In the genomic region with DNA sequence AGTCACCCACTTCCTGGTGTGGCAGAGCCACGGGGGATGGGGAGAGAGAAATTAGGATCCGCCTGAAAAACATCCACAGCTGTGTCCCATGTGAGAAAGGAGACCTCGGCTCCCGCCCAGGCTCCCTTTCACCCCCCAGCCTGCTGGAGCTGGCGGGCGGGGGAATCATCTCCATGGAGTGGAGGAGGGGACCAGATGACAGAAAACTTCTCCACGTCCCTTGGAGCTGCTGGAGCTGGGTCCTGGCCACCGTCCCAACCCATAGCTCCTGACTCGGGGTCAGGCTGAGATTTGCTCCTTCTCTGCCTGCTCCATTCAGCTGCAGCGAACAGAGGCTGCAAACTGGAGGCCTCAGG, we compare ENCODE assay signal across 10 cellular contexts.
DNase-seq lines count a peak whose midpoint lies in the region; ATAC-seq, FAIRE-seq and TF ChIP-seq lines count a peak whose summit lies in the region.
"Had no signal": no experiment of that assay in that cellular context is flagged by ENCODE, and none has a peak within 500 bp of the region (broad histone marks: within the 10 kb centered on the region; RNA-seq: fewer than 3 reads in every experiment).

No MANE protein-coding gene starts in this region.

- peak overlapping the region; percentile 54 for H3K9ac ChIP-seq in IMR-90 (ENCODE audit: low read depth, low read length)
- H3K9ac ChIP-seq in H1 (replicated peaks in 1 of 4; ENCODE audit: extremely low read depth in 1 of 4, low read depth in 3 of 4, low read length in 3 of 4): no peak overlapping the region
- no peak overlapping the region for H3K9ac ChIP-seq in Karpas-422 (ENCODE audit: low read length)

- peak overlapping the region; percentile 90 to 94 for H4K8ac ChIP-seq in IMR-90 (ENCODE audit: low read depth in 2 of 2, low read length in 2 of 2)
- no peak overlapping the region for H4K8ac ChIP-seq in H1 (ENCODE audit: extremely low read depth, insufficient read depth, low read length)

- H4K5ac ChIP-seq in IMR-90 (ENCODE audit: low read depth, low read length) (peak overlapping the region; percentile 73), H1 (ENCODE audit: insufficient read length, low read depth, low read length) (no peak overlapping the region)

- H4K20me1 ChIP-seq in IMR-90 (ENCODE audit: insufficient read depth, low read length): no peaks in the 10 kb centered on the region
- no peaks in the 10 kb centered on the region for H4K20me1 ChIP-seq in H1 (replicated peaks in 1 of 2; ENCODE audit: control insufficient read depth in 1 of 2, insufficient read depth in 2 of 2, low read length in 2 of 2)
- no peaks in the 10 kb centered on the region for H4K20me1 ChIP-seq in Karpas-422 (ENCODE audit: insufficient read depth, low read depth, low read length)

- 0 out of 2 replicates have a peak overlapping the region, but pooled peaks have one; percentile 9 for H2BK12ac ChIP-seq in H1 (ENCODE audit: low read depth, low read length)

- BruUV-seq in IMR-90 (replicated peaks; lab: Mats Ljungman, UMichigan): no TSS peak

- peak; percentile 8 for ATAC-seq in IMR-90 (ENCODE audit: low read depth)

- peak; percentile 91 for DNase-seq in IMR-90
- no peak for DNase-seq in H1 (ENCODE audit: low read depth in 1 of 2, low spot score in 2 of 2)
- peak; percentile 67 to 94 for DNase-seq in lower leg skin (ENCODE audit: low spot score in 2 of 2)
- peak; percentile 79 for DNase-seq in testis
- no peak for DNase-seq in NCI-H510A (lab: John Stamatoyannopoulos, UW)
- DNase-seq in superior temporal gyrus (ENCODE audit: extremely low spot score): no peak
- no peak for DNase-seq in Karpas-422
- no peak for DNase-seq in MV-4-11 (lab: John Stamatoyannopoulos, UW)
- DNase-seq: activated T-cell treated with anti-CD3 and anti-CD28 coated beads, Interleukin-2, amount 50 U/mL, for 24 hours had no signal

- H4K91ac ChIP-seq in IMR-90 (ENCODE audit: insufficient read depth, low read depth, low read length): peak overlapping the region; percentile 100
- H4K91ac ChIP-seq in H1 (replicated peaks; ENCODE audit: insufficient read length, low read length): no peak overlapping the region

- H3K4me3 ChIP-seq in IMR-90 (ENCODE audit: insufficient read depth, low read depth, low read length): no peak overlapping the region
- no peak overlapping the region for H3K4me3 ChIP-seq in H1 (ENCODE audit: extremely low read depth in 1 of 4, insufficient read depth in 2 of 4, low read depth in 3 of 4, low read length in 4 of 4)
- H3K4me3 ChIP-seq in lower leg skin (ENCODE audit: low read depth, poor library complexity, severe bottlenecking): no peak overlapping the region
- no peak overlapping the region for H3K4me3 ChIP-seq in testis
- H3K4me3 ChIP-seq in Karpas-422 (ENCODE audit: low read length): no peak overlapping the region

- H3K9me3 ChIP-seq in IMR-90 (ENCODE audit: control insufficient read depth, insufficient read depth, low read length) (no peaks in the 10 kb centered on the region), H1 (ENCODE audit: insufficient read depth in 2 of 2, low read depth in 1 of 2, low read length in 1 of 2) (no peaks in the 10 kb centered on the region), testis (no peaks in the 10 kb centered on the region), Karpas-422 (ENCODE audit: low read length) (no peaks in the 10 kb centered on the region)

- peak; percentile 9; the same call in 1 of the 2 replicates for TF ChIP-seq POLR2A in IMR-90 (IDR thresholded peaks at IDR 0.05; ENCODE audit: low read depth, low read length)
- no peak for TF ChIP-seq POLR2A in H1 (IDR thresholded peaks at IDR 0.05; ENCODE audit: control extremely low read depth in 1 of 2, low read depth in 2 of 2, low read length in 2 of 2)
- no peak for TF ChIP-seq POLR2A in lower leg skin (IDR thresholded peaks at IDR 0.05)
- no peak for TF ChIP-seq POLR2A in testis (IDR thresholded peaks at IDR 0.05)

- no peak for TF ChIP-seq EP300 in H1 (IDR thresholded peaks at IDR 0.05; ENCODE audit: borderline replicate concordance in 1 of 2, low read depth in 2 of 2, low read length in 2 of 2)

- no peaks in the 10 kb centered on the region for H3K9me2 ChIP-seq in Karpas-422 (replicated peaks; ENCODE audit: insufficient read depth, low read length)

- intact Hi-C loops in IMR-90 (cut with micrococcal nuclease) (loop anchor here (2.0 kb wide), 1 partner anchor 18 kb away; no protein-coding TSS in a partner anchor), lower leg skin (cut with DNase I; ENCODE audit: low total_unique reads) (no loop called here), testis (cut with DNase I; ENCODE audit: low total_unique reads) (no loop called here)

- H3K79me2 ChIP-seq in H1 (ENCODE audit: control insufficient read depth in 1 of 2, insufficient read depth in 2 of 2, low read length in 2 of 2) (no peaks in the 10 kb centered on the region), Karpas-422 (ENCODE audit: low read length) (no peaks in the 10 kb centered on the region)

- peak overlapping the region; percentile 99 for H2BK20ac ChIP-seq in IMR-90 (ENCODE audit: low read depth, low read length)
- H2BK20ac ChIP-seq in H1 (ENCODE audit: low read length): no peak overlapping the region

- in situ Hi-C loops in IMR-90 (cut with MboI; ENCODE audit: low sequenced_read_pairs): no loop called here

- H3K23ac ChIP-seq in IMR-90 (ENCODE audit: low read depth, low read length): peak overlapping the region; percentile 89
- no peak overlapping the region for H3K23ac ChIP-seq in H1 (ENCODE audit: insufficient read length)

- POLR2A ChIA-PET in IMR-90 (lab: Charles Lee; ENCODE audit: unreplicated experiment) (interaction anchor here (0.9 to 2.1 kb wide), 2 partner anchors 12 to 19 kb away, joined by 3 to 10 read pairs; no protein-coding TSS in a partner anchor), H1 (lab: Charles Lee; ENCODE audit: partially characterized antibody) (interaction anchor here (2.2 kb wide), 1 partner anchor 9 kb away, joined by 4 read pairs; no protein-coding TSS in a partner anchor)

- H3K4ac ChIP-seq in IMR-90 (ENCODE audit: low read depth, low read length): peak overlapping the region; percentile 99
- no peak overlapping the region for H3K4ac ChIP-seq in H1 (replicated peaks; ENCODE audit: insufficient read length, low read depth, low read length)

- no peak for TF ChIP-seq CTCF in IMR-90 (conservative IDR thresholded peaks at IDR 0.05; ENCODE audit: low read depth, low read length)
- TF ChIP-seq CTCF in H1 (IDR thresholded peaks at IDR 0.05; ENCODE audit: control extremely low read depth in 1 of 3, insufficient read depth in 1 of 3, low read depth in 1 of 3, low read length in 3 of 3): no peak
- TF ChIP-seq CTCF in lower leg skin (IDR thresholded peaks at IDR 0.05): no peak
- TF ChIP-seq CTCF in testis (IDR thresholded peaks at IDR 0.05): no peak

- TF ChIP-seq RAD21 in IMR-90 (IDR thresholded peaks at IDR 0.05; ENCODE audit: low read length) (no peak), H1 (IDR thresholded peaks at IDR 0.05 in 1 of 2, conservative IDR thresholded peaks at IDR 0.05 in 1 of 2; ENCODE audit: low read depth in 2 of 2, low read length in 2 of 2) (no peak)

- H3K56ac ChIP-seq in IMR-90 (ENCODE audit: extremely low read depth, insufficient read depth, low read length): peak overlapping the region; percentile 87
- no peak overlapping the region for H3K56ac ChIP-seq in H1 (replicated peaks; ENCODE audit: insufficient read length, low read depth, low read length)

- H2AK5ac ChIP-seq in IMR-90 (ENCODE audit: low read depth, low read length) (peak overlapping the region; percentile 99), H1 (ENCODE audit: low read depth, low read length) (no peak overlapping the region; the same call in 1 of the 2 replicates)

- H3K36me3 ChIP-seq in IMR-90 (ENCODE audit: control insufficient read depth, insufficient read depth, low read length) (no peaks in the 10 kb centered on the region), H1 (ENCODE audit: control insufficient read depth in 2 of 4, insufficient read depth in 4 of 4, low read length in 3 of 4) (no peaks in the 10 kb centered on the region), testis (ENCODE audit: low read depth, missing control alignments) (no peaks in the 10 kb centered on the region), Karpas-422 (ENCODE audit: insufficient read depth, low read length) (no peaks in the 10 kb centered on the region)

- WGBS in IMR-90 (ENCODE audit: extremely low coverage in 2 of 2, insufficient read length in 1 of 2), 2 experiments: no CpG with 5 or more reads among the region's 10 CpGs
- WGBS in H1 (ENCODE audit: extremely low coverage in 1 of 2, insufficient coverage in 1 of 2, insufficient read length in 1 of 2, insufficient replicate concordance in 2 of 2, low coverage in 1 of 2, low lambda C conversion rate in 2 of 2, missing lambda C conversion rate in 1 of 2), 2 experiments: 74% methylated on average over 10 of the region's 10 CpGs; no CpG with 5 or more reads in 1 of the 2 experiments
- 37 to 48% methylated on average over 10 of the region's 10 CpGs for WGBS in lower leg skin, 2 donors
- 42 to 45% methylated on average over 6 to 10 of the region's 10 CpGs for WGBS in testis, 2 donors

- dilution Hi-C loops in IMR-90 (cut with HindIII; ENCODE audit: low sequenced_read_pairs, unreplicated experiment): no loop called here

- H3K79me1 ChIP-seq in IMR-90 (ENCODE audit: low read depth in 1 of 2, low read length in 2 of 2): peaks cover 0 to 47% of the 10 kb centered on the region in 2 experiments; a peak in 2 of 4 replicates
- H3K79me1 ChIP-seq in H1 (ENCODE audit: low read depth, low read length): no peaks in the 10 kb centered on the region

- H3K9me1 ChIP-seq in IMR-90 (ENCODE audit: insufficient read depth, low read length): peaks cover 26% of the 10 kb centered on the region

- H3K14ac ChIP-seq in IMR-90 (replicated peaks; ENCODE audit: low read depth, low read length): peak overlapping the region; percentile 96
- no peak overlapping the region for H3K14ac ChIP-seq in H1 (ENCODE audit: insufficient read length)

- H3K4me2 ChIP-seq in IMR-90 (ENCODE audit: low read depth, low read length): no peak overlapping the region
- H3K4me2 ChIP-seq in H1 (ENCODE audit: insufficient read depth in 1 of 2, low read depth in 2 of 2, low read length in 2 of 2): no peak overlapping the region
- no peak overlapping the region for H3K4me2 ChIP-seq in Karpas-422 (ENCODE audit: low read depth, low read length, poor library complexity, severe bottlenecking)

- H2AK9ac ChIP-seq in IMR-90 (replicated peaks; ENCODE audit: low read depth, low read length, poor library complexity): peak overlapping the region; percentile 94

- CTCF ChIA-PET in IMR-90 (lab: Yijun Ruan, JAX) (interaction anchor here (1.2 kb wide), 1 partner anchor 19 kb away, joined by 5 read pairs; no protein-coding TSS in a partner anchor), H1 (lab: Charles Lee; ENCODE audit: partially characterized antibody) (interaction anchor here (0.8 to 3.8 kb wide), 8 partner anchors 9 to 167 kb away, joined by 3 to 20 read pairs (median 4); no protein-coding TSS in a partner anchor)

- no peak for FAIRE-seq in H1 (lab: Jason Lieb, UNC)
- FAIRE-seq: endothelial cell of umbilical vein had no signal

- H3K23me2 ChIP-seq in H1 (ENCODE audit: low read depth, low read length): peaks cover 7% of the 10 kb centered on the region; the same call in 1 of the 2 replicates

- no peaks in the 10 kb centered on the region for H3K27me3 ChIP-seq in IMR-90 (ENCODE audit: control insufficient read depth, insufficient read depth, low read length)
- no peaks in the 10 kb centered on the region for H3K27me3 ChIP-seq in H1 (replicated peaks in 1 of 4; ENCODE audit: control insufficient read depth in 3 of 4, extremely low read depth in 1 of 4, insufficient read depth in 3 of 4, low read length in 3 of 4)
- no peaks in the 10 kb centered on the region for H3K27me3 ChIP-seq in testis
- H3K27me3 ChIP-seq in Karpas-422 (ENCODE audit: low read length): no peaks in the 10 kb centered on the region

- peak overlapping the region; percentile 96 for H2BK15ac ChIP-seq in IMR-90 (ENCODE audit: low read depth, low read length)
- peak overlapping the region; percentile 46; the same call in 1 of the 2 replicates for H2BK15ac ChIP-seq in H1 (ENCODE audit: low read length)

- H3K18ac ChIP-seq in IMR-90 (ENCODE audit: low read depth, low read length) (peak overlapping the region; percentile 70), H1 (ENCODE audit: extremely low read depth, low read length) (no peak overlapping the region; the same call in 1 of the 2 replicates)

- H2AFZ ChIP-seq in IMR-90 (replicated peaks; ENCODE audit: low read length, poor library complexity): peak overlapping the region; percentile 66
- peak overlapping the region; percentile 50; the same call in 1 of the 2 replicates for H2AFZ ChIP-seq in H1 (ENCODE audit: low read length)
- no peak overlapping the region for H2AFZ ChIP-seq in Karpas-422 (ENCODE audit: low read length)

- H2BK120ac ChIP-seq in IMR-90 (ENCODE audit: low read depth, low read length) (peak overlapping the region; percentile 99), H1 (replicated peaks; ENCODE audit: low read depth, low read length) (no peak overlapping the region)

- H2BK5ac ChIP-seq in IMR-90 (ENCODE audit: low read depth, low read length, poor library complexity, severe bottlenecking): peak overlapping the region; percentile 93
- no peak overlapping the region for H2BK5ac ChIP-seq in H1 (ENCODE audit: low read depth, low read length)

- H3K27ac ChIP-seq in IMR-90 (ENCODE audit: insufficient read depth, low read length): peak overlapping the region; percentile 91
- no peak overlapping the region for H3K27ac ChIP-seq in H1 (ENCODE audit: low read depth, low read length)
- H3K27ac ChIP-seq in testis: peak overlapping the region; percentile 71 to 90
- no peak overlapping the region for H3K27ac ChIP-seq in Karpas-422 (ENCODE audit: low read length)

- peaks cover 50% of the 10 kb centered on the region for H3K4me1 ChIP-seq in IMR-90 (ENCODE audit: control insufficient read depth, insufficient read depth, low read length)
- H3K4me1 ChIP-seq in H1 (replicated peaks in 1 of 4; ENCODE audit: control insufficient read depth in 3 of 4, insufficient read depth in 4 of 4, low read length in 3 of 4): peaks cover 0 to 9% (median 4%) of the 10 kb centered on the region in 4 experiments; a peak in 5 of 7 replicates
- peaks cover 45% of the 10 kb centered on the region for H3K4me1 ChIP-seq in testis
- no peaks in the 10 kb centered on the region for H3K4me1 ChIP-seq in Karpas-422 (ENCODE audit: low read length)

Comparison
In these comparisons a context has a peak if more than half of its experiments do, and no peak if none do; other contexts are left out.
1. DNase-seq: peak in IMR-90 (single experiment), lower leg skin (2 of 2) and testis (single experiment); none in H1 (0 of 2), NCI-H510A (single experiment), superior temporal gyrus (single experiment), Karpas-422 (single experiment) and MV-4-11 (single experiment).
2. H3K27ac ChIP-seq: peak in IMR-90 (single experiment) and testis (2 of 2); none in H1 (single experiment) and Karpas-422 (single experiment).